ENCODE assay signal across 8 cellular contexts in the genomic region with DNA sequence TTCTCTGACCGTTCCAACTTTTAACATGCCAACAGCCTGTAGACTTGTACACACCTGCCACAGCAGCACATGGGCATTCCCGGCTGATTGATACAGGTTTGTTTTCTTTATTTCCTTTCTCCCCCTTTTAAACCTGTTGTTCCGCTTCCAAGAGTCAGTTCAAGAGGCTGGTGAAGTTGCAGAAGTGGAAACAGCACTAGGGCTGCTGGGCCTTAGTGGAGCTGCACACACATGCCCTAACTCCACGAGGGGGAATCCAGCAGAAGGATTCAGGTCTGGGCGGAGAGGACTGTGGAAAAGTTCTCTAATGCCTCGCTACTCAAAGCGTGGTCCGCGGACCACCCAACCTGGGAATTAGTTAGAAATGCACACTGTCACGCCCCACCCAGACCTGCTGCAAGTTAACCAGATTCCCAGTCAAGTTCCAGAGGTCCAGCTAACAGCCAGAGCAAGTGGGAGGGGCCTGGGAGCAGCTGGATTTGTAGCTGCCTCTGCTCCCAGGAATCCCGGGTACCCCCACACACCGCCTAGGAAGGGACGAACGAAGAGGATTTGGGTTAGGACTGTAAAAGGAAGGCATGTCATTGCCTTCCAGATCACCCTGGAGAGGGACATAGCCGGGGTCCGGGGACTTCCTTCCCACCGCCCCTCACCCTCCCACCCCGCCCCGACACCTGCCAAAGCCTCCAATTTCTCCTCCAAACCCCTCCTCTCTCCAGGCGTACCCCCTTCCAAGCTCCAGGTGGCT. TPM values are rescaled to one million over a fixed set of nuclear protein-coding genes. Genes with fewer than 3 reads are reported as not detected.
DNase-seq lines count a peak whose midpoint lies in the region; ATAC-seq and TF ChIP-seq lines count a peak whose summit lies in the region.

No MANE protein-coding gene starts in this region.

- peak overlapping the region; percentile 100 for H3K4me3 Mint-ChIP-seq in activated naive CD8-positive, alpha-beta T cell treated with anti-CD3 and anti-CD28 coated beads, Interleukin-2, amount 10 ng/mL, durations not matched to agents 7 days and 5 days
- H3K4me3 Mint-ChIP-seq in progenitor cell of endocrine pancreas (ENCODE audit: low read depth), result peak overlapping the region; percentile 97

- in situ Hi-C loops in G401 (cut with HindIII; ENCODE audit: low sequenced_read_pairs), result no loop called here

- H3K27me3 ChIP-seq in left ventricle myocardium inferior (ENCODE audit: low read depth), result no peaks in the 10 kb centered on the region

- H3K4me1 ChIP-seq in left ventricle myocardium inferior, result peaks cover 31% of the 10 kb centered on the region

- peaks cover 5% of the 10 kb centered on the region for H3K27me3 Mint-ChIP-seq in activated naive CD8-positive, alpha-beta T cell treated with anti-CD3 and anti-CD28 coated beads, Interleukin-2, amount 10 ng/mL, durations not matched to agents 7 days and 5 days
- peaks cover 31% of the 10 kb centered on the region for H3K27me3 Mint-ChIP-seq in progenitor cell of endocrine pancreas

- peaks cover 16% of the 10 kb centered on the region for H3K4me1 Mint-ChIP-seq in activated naive CD8-positive, alpha-beta T cell treated with anti-CD3 and anti-CD28 coated beads, Interleukin-2, amount 10 ng/mL, durations not matched to agents 7 days and 5 days
- H3K4me1 Mint-ChIP-seq in progenitor cell of endocrine pancreas (ENCODE audit: low read depth), result peaks cover 26% of the 10 kb centered on the region

- no peaks in the 10 kb centered on the region for H3K9me3 ChIP-seq in left ventricle myocardium inferior (replicated peaks)

- peak overlapping the region; percentile 80 for H3K4me3 ChIP-seq in left ventricle myocardium inferior

- H3K27ac Mint-ChIP-seq in activated naive CD8-positive, alpha-beta T cell treated with anti-CD3 and anti-CD28 coated beads, Interleukin-2, amount 10 ng/mL, durations not matched to agents 7 days and 5 days, result peak overlapping the region; percentile 99
- no peak overlapping the region for H3K27ac Mint-ChIP-seq in progenitor cell of endocrine pancreas

- ATAC-seq in GM21447 (IDR thresholded peaks at IDR 0.05; ENCODE audit: unreplicated experiment), result peak; percentile 18
- ATAC-seq in activated naive CD8-positive, alpha-beta T cell treated with anti-CD3 and anti-CD28 coated beads, Interleukin-2, amount 10 ng/mL, durations not matched to agents 7 days and 5 days (ENCODE audit: low read depth), result no peak
- ATAC-seq in GM19463 (IDR thresholded peaks at IDR 0.05; ENCODE audit: unreplicated experiment), result no peak

- POLR2A ChIA-PET in activated naive CD8-positive, alpha-beta T cell treated with anti-CD3 and anti-CD28 coated beads, Interleukin-2, amount 10 ng/mL, durations not matched to agents 7 days and 5 days (lab: Charles Lee), result interaction anchor here (1.7 kb wide), 1 partner anchor 365 kb away, joined by 4 read pairs; no protein-coding TSS in a partner anchor

- peak overlapping the region; percentile 69 for H3K27ac ChIP-seq in left ventricle myocardium inferior (replicated peaks)

- TF ChIP-seq CTCF in left ventricle myocardium inferior (IDR thresholded peaks at IDR 0.05; ENCODE audit: borderline replicate concordance) (no peak), progenitor cell of endocrine pancreas (IDR thresholded peaks at IDR 0.05; ENCODE audit: unreplicated experiment) (no peak)

- peaks cover 15% of the 10 kb centered on the region for H3K36me3 ChIP-seq in left ventricle myocardium inferior

- H3K9me3 Mint-ChIP-seq in activated naive CD8-positive, alpha-beta T cell treated with anti-CD3 and anti-CD28 coated beads, Interleukin-2, amount 10 ng/mL, durations not matched to agents 7 days and 5 days, result no peaks in the 10 kb centered on the region
- no peaks in the 10 kb centered on the region for H3K9me3 Mint-ChIP-seq in progenitor cell of endocrine pancreas (ENCODE audit: low read depth)

- intact Hi-C loops in left ventricle myocardium inferior (cut with micrococcal nuclease), result no loop called here

- peaks cover 14% of the 10 kb centered on the region for H3K36me3 Mint-ChIP-seq in activated naive CD8-positive, alpha-beta T cell treated with anti-CD3 and anti-CD28 coated beads, Interleukin-2, amount 10 ng/mL, durations not matched to agents 7 days and 5 days
- peaks cover 6% of the 10 kb centered on the region for H3K36me3 Mint-ChIP-seq in progenitor cell of endocrine pancreas (ENCODE audit: insufficient read depth)

- DNase-seq in DMS 273 (lab: John Stamatoyannopoulos, UW; ENCODE audit: unreplicated experiment) (peak; percentile 65), MV-4-11 (lab: John Stamatoyannopoulos, UW) (peak; percentile 67), left ventricle myocardium inferior (peak; percentile 22), progenitor cell of endocrine pancreas (ENCODE audit: low spot score, unreplicated experiment) (no peak), G401 (ENCODE audit: low spot score) (no peak)
- DNase-seq in activated naive CD8-positive, alpha-beta T cell treated with anti-CD3 and anti-CD28 coated beads, Interleukin-2, amount 10 ng/mL, durations not matched to agents 7 days and 5 days, result peak; percentile 33

RNA-seq across cellular contexts. Expression of a gene that starts 0.5 kb away (rescaled TPM):
- total RNA-seq in activated naive CD8-positive, alpha-beta T cell treated with anti-CD3 and anti-CD28 coated beads, Interleukin-2, amount 10 ng/mL, durations not matched to agents 7 days and 5 days, result 10 to 100 TPM; 18.2 to 18.8 TPM
- total RNA-seq in left ventricle myocardium inferior (6.4 TPM), progenitor cell of endocrine pancreas (18.0 and 20.5 TPM in 2 replicates)
- 4.1 and 8.7 TPM in 2 replicates for total RNA-seq in G401 (2014; rRNA removed; shearing (Covaris generic))

Comparison
In these comparisons a context has a peak if more than half of its experiments do, and no peak if none do; other contexts are left out.
1. DNase-seq: peak in DMS 273 (single experiment), MV-4-11 (single experiment), activated naive CD8-positive, alpha-beta T cell treated with anti-CD3 and anti-CD28 coated beads, Interleukin-2, amount 10 ng/mL, durations not matched to agents 7 days and 5 days (single experiment) and left ventricle myocardium inferior (single experiment); none in progenitor cell of endocrine pancreas (single experiment) and G401 (single experiment).